Comparison of ENCODE assay signal across 10 cellular contexts in genomic region chr11:119370486-119371046, GRCh38. TPM values are rescaled to one million over a fixed set of nuclear protein-coding genes. Genes with fewer than 3 reads are reported as not detected.
DNase-seq lines count a peak whose midpoint lies in the region; ATAC-seq, FAIRE-seq and TF ChIP-seq lines count a peak whose summit lies in the region.
"Had no signal": no experiment of that assay in that cellular context is flagged by ENCODE, and none has a peak within 500 bp of the region (broad histone marks: within the 10 kb centered on the region; RNA-seq: fewer than 3 reads in every experiment).

No MANE protein-coding gene starts in this region.

- in situ Hi-C loops in HepG2 (cut with HindIII; ENCODE audit: extremely low pct_ligation_motif_present, low pct_unique_long_range_greater_than_20kb): loop anchor here (5.0 kb wide), 1 partner anchor 33 kb away; no protein-coding TSS in a partner anchor

- peaks cover 35% of the 10 kb centered on the region for H3K79me2 ChIP-seq in HepG2 (ENCODE audit: insufficient read depth, low read length)

- peaks cover 8% of the 10 kb centered on the region for H3K4me1 Mint-ChIP-seq in activated CD4-positive, alpha-beta memory T cell treated with anti-CD3 and anti-CD28 coated beads for 36 hours (ENCODE audit: low read depth)
- H3K4me1 Mint-ChIP-seq in activated CD4-positive, alpha-beta memory T cell treated with anti-CD3 and anti-CD28 coated beads, Interleukin-2, amount 10 ng/mL, durations not matched to agents 7 days and 5 days: peaks cover 18% of the 10 kb centered on the region

- TF ChIP-seq CTCF in HepG2 (CRISPR knock-in tag; IDR thresholded peaks at IDR 0.05) (peak; percentile 46), tibial nerve (IDR thresholded peaks at IDR 0.05) (no peak)

- H3K4me3 Mint-ChIP-seq in activated CD4-positive, alpha-beta memory T cell treated with anti-CD3 and anti-CD28 coated beads for 36 hours: no peak overlapping the region
- H3K4me3 Mint-ChIP-seq in activated CD4-positive, alpha-beta memory T cell treated with anti-CD3 and anti-CD28 coated beads, Interleukin-2, amount 10 ng/mL, durations not matched to agents 7 days and 5 days: no peak overlapping the region

- H3K4me1 ChIP-seq in HepG2 (ENCODE audit: insufficient read depth, low read length) (peaks cover 100% of the 10 kb centered on the region), tibial nerve (peaks cover 0 to 96% (median 58%) of the 10 kb centered on the region in 4 donors)

- H3K27ac ChIP-seq in HepG2 (ENCODE audit: extremely low read length, insufficient read depth, low read length): peak overlapping the region; percentile 93
- H3K27ac ChIP-seq in tibial nerve: peak overlapping the region in 3 of 4 donors; percentile 60 to 96 (median 74)

- 15% methylated on average over 6 of the region's 8 CpGs for WGBS in HepG2 (ENCODE audit: low lambda C conversion rate)
- 49 to 57% methylated on average over 8 of the region's 8 CpGs for WGBS in tibial nerve, 2 donors

- TF ChIP-seq POLR2A in HepG2 (IDR thresholded peaks at IDR 0.05; ENCODE audit: insufficient read depth in 1 of 2, low read depth in 2 of 2, low read length in 2 of 2) (0 out of 4 replicates have a peak, but pooled peaks of 1 of the 2 experiments have one; percentile 24), tibial nerve (IDR thresholded peaks at IDR 0.05) (no peak)

- peak; percentile 93 for FAIRE-seq in HepG2 (lab: Jason Lieb, UNC)
- FAIRE-seq: bronchial epithelial cell had no signal

- H3K9me3 ChIP-seq in HepG2 (ENCODE audit: low read length) (no peaks in the 10 kb centered on the region), tibial nerve (no peaks in the 10 kb centered on the region)

- no peaks in the 10 kb centered on the region for H3K9me3 Mint-ChIP-seq in activated CD4-positive, alpha-beta memory T cell treated with anti-CD3 and anti-CD28 coated beads for 36 hours
- H3K9me3 Mint-ChIP-seq in activated CD4-positive, alpha-beta memory T cell treated with anti-CD3 and anti-CD28 coated beads, Interleukin-2, amount 10 ng/mL, durations not matched to agents 7 days and 5 days: no peaks in the 10 kb centered on the region

- H3K27ac Mint-ChIP-seq in activated CD4-positive, alpha-beta memory T cell treated with anti-CD3 and anti-CD28 coated beads for 36 hours: no peak overlapping the region
- no peak overlapping the region for H3K27ac Mint-ChIP-seq in activated CD4-positive, alpha-beta memory T cell treated with anti-CD3 and anti-CD28 coated beads, Interleukin-2, amount 10 ng/mL, durations not matched to agents 7 days and 5 days

- H2AFZ ChIP-seq in HepG2 (ENCODE audit: low read length): no peak overlapping the region

- no peak for TF ChIP-seq RAD21 in HepG2 (CRISPR knock-in tag; IDR thresholded peaks at IDR 0.05)

- TF ChIP-seq EP300 in HepG2 (IDR thresholded peaks at IDR 0.05; ENCODE audit: low read depth in 2 of 2, low read length in 2 of 2): peak in 1 of 2 experiments; percentile 25; a peak in 1 of 4 replicates
- TF ChIP-seq EP300 in HepG2 (CRISPR knock-in tag; IDR thresholded peaks at IDR 0.05; ENCODE audit: borderline replicate concordance): no peak
- TF ChIP-seq EP300 in tibial nerve (IDR thresholded peaks at IDR 0.05): peak in 1 of 2 donors; percentile 47

- H3K36me3 ChIP-seq in HepG2 (replicated peaks in 1 of 2; ENCODE audit: control insufficient read depth in 1 of 2, insufficient read depth in 2 of 2, low read length in 2 of 2): no peaks in the 10 kb centered on the region
- no peaks in the 10 kb centered on the region for H3K36me3 ChIP-seq in tibial nerve

- H3K27me3 ChIP-seq in HepG2 (ENCODE audit: control insufficient read depth in 1 of 2, insufficient read depth in 2 of 2, low read length in 2 of 2) (no peaks in the 10 kb centered on the region), tibial nerve (peaks cover 0 to 3% of the 10 kb centered on the region in 2 donors)

- peak overlapping the region; percentile 51 for H3K9ac ChIP-seq in HepG2 (ENCODE audit: insufficient read depth, low read depth, low read length)

- CTCF ChIA-PET in activated CD4-positive, alpha-beta memory T cell treated with anti-CD3 and anti-CD28 coated beads for 36 hours (lab: Charles Lee): interaction anchor here (1.4 to 9.3 kb wide), 6 partner anchors 9 to 104 kb away, joined by 4 to 55 read pairs (median 9); partner anchors contain the start of gene USP2
- CTCF ChIA-PET in activated CD4-positive, alpha-beta memory T cell treated with anti-CD3 and anti-CD28 coated beads, Interleukin-2, amount 10 ng/mL, durations not matched to agents 7 days and 5 days (lab: Charles Lee): interaction anchor here (1.2 to 11.3 kb wide), 4 partner anchors 8 to 104 kb away, joined by 4 to 115 read pairs (median 6); partner anchors contain the start of gene USP2
- CTCF ChIA-PET in HepG2 (lab: Yijun Ruan, JAX; ENCODE audit: low intra/inter-chr PET ratio, low total read pairs): interaction anchor here (1.0 to 1.6 kb wide), 2 partner anchors 30 to 33 kb away, joined by 3 to 5 read pairs; partner anchors contain the start of gene C1QTNF5

- H3K27me3 Mint-ChIP-seq in activated CD4-positive, alpha-beta memory T cell treated with anti-CD3 and anti-CD28 coated beads for 36 hours: peaks cover 24% of the 10 kb centered on the region
- peaks cover 16% of the 10 kb centered on the region for H3K27me3 Mint-ChIP-seq in activated CD4-positive, alpha-beta memory T cell treated with anti-CD3 and anti-CD28 coated beads, Interleukin-2, amount 10 ng/mL, durations not matched to agents 7 days and 5 days

- intact Hi-C loops in activated CD4-positive, alpha-beta memory T cell treated with anti-CD3 and anti-CD28 coated beads for 36 hours (cut with micrococcal nuclease): no loop called here
- intact Hi-C loops in HepG2 (cut with micrococcal nuclease; ENCODE audit: unreplicated experiment): no loop called here

- H3K4me3 ChIP-seq in HepG2 (replicated peaks in 1 of 3; ENCODE audit: insufficient read depth in 1 of 3, low read depth in 2 of 3, low read length in 3 of 3) (peak overlapping the region in 1 of 3 experiments; percentile 47; a peak in 2 of 6 replicates), tibial nerve (no peak overlapping the region)

- H3K36me3 Mint-ChIP-seq in activated CD4-positive, alpha-beta memory T cell treated with anti-CD3 and anti-CD28 coated beads for 36 hours: no peaks in the 10 kb centered on the region
- no peaks in the 10 kb centered on the region for H3K36me3 Mint-ChIP-seq in activated CD4-positive, alpha-beta memory T cell treated with anti-CD3 and anti-CD28 coated beads, Interleukin-2, amount 10 ng/mL, durations not matched to agents 7 days and 5 days (ENCODE audit: low read depth)

- peak; percentile 31 for DNase-seq in activated CD4-positive, alpha-beta memory T cell treated with anti-CD3 and anti-CD28 coated beads for 36 hours
- no peak for DNase-seq in activated CD4-positive, alpha-beta memory T cell treated with anti-CD3 and anti-CD28 coated beads, Interleukin-2, amount 10 ng/mL, durations not matched to agents 7 days and 5 days
- peak; percentile 36 for DNase-seq in central memory CD4-positive, alpha-beta T cell
- DNase-seq in HepG2 (ENCODE audit: low spot score) (peak; percentile 71), tibial nerve (ENCODE audit: low spot score in 2 of 2) (no peak), NCI-H774 (lab: John Stamatoyannopoulos, UW) (no peak)
- no peak for DNase-seq in stimulated activated CD4-positive, alpha-beta T cell treated with anti-CD3 and anti-CD28 coated beads, Interleukin-1b, Interleukin-23, amount 100 ng/mL, for 48 hours
- no peak for DNase-seq in activated CD8-positive, alpha-beta memory T cell treated with anti-CD3 and anti-CD28 coated beads, Interleukin-2, amount 50 U/mL, for 4 hours
- DNase-seq: GDM1 had no signal

- POLR2A ChIA-PET in activated CD4-positive, alpha-beta memory T cell treated with anti-CD3 and anti-CD28 coated beads for 36 hours (lab: Charles Lee): no interaction called here
- POLR2A ChIA-PET in activated CD4-positive, alpha-beta memory T cell treated with anti-CD3 and anti-CD28 coated beads, Interleukin-2, amount 10 ng/mL, durations not matched to agents 7 days and 5 days (lab: Charles Lee): interaction anchor here (0.7 to 1.0 kb wide), 2 partner anchors 10 to 14 kb away, joined by 3 read pairs; no protein-coding TSS in a partner anchor
- POLR2A ChIA-PET in HepG2 (lab: Yijun Ruan, JAX): interaction anchor here (0.6 to 4.5 kb wide), 10 partner anchors 8 to 249 kb away, joined by 3 to 31 read pairs (median 6); partner anchors contain the start of genes C1QTNF5, CBL, HINFP and MCAM

- H4K20me1 ChIP-seq in HepG2 (ENCODE audit: insufficient read depth, low read length): no peaks in the 10 kb centered on the region

- ATAC-seq in HepG2: peak; percentile 5

- BruUV-seq in HepG2 (replicated peaks; lab: Mats Ljungman, UMichigan): no TSS peak

- H3K4me2 ChIP-seq in HepG2 (ENCODE audit: low read depth, low read length): peak overlapping the region; percentile 74

RNA-seq across cellular contexts. Expression of gene USP2, which starts 10.9 kb away (rescaled TPM):
- total RNA-seq in activated CD4-positive, alpha-beta memory T cell treated with anti-CD3 and anti-CD28 coated beads for 36 hours: 1 to 10 TPM; 1.4 to 2.2 TPM
- total RNA-seq in activated CD4-positive, alpha-beta memory T cell treated with anti-CD3 and anti-CD28 coated beads, Interleukin-2, amount 10 ng/mL, durations not matched to agents 7 days and 5 days: under 1 TPM; 0.48 to 0.53 TPM
- 6.0 and 7.2 TPM in 2 replicates for total RNA-seq in HepG2 (2016; rRNA removed; fragmentation: Illumina TruSeq; extraction: Trizol)
- 1.1 and 1.7 TPM in 2 replicates for total RNA-seq in HepG2 (2016; cell fraction: cytosol; rRNA removed; fragmentation: Illumina TruSeq; extraction: Trizol; ENCODE audit: low read depth)
- total RNA-seq in HepG2 (2016; cell fraction: insoluble cytoplasmic fraction; rRNA removed; fragmentation: Illumina TruSeq; extraction: Trizol): 6.5 and 7.1 TPM in 2 replicates
- total RNA-seq in HepG2 (2016; cell fraction: membrane; rRNA removed; fragmentation: Illumina TruSeq; extraction: Trizol): 5.7 and 5.9 TPM in 2 replicates
- total RNA-seq in HepG2 (2016; cell fraction: nucleus; rRNA removed; fragmentation: Illumina TruSeq; extraction: Trizol): 5.8 and 7.8 TPM in 2 replicates
- 2.5 and 3.2 TPM in 2 replicates for polyA plus RNA-seq in HepG2 (2011; rRNA removed)
- 2.2 TPM in 2 replicates for polyA plus RNA-seq in HepG2 (2011; cell fraction: cytosol; rRNA removed)
- polyA plus RNA-seq in HepG2 (2011; cell fraction: nucleus; rRNA removed): 4.4 and 4.7 TPM in 2 replicates
- 2.5 and 3.0 TPM in 2 replicates for polyA plus RNA-seq in HepG2 (2012)
- 1.1 and 1.3 TPM in 2 replicates for polyA plus RNA-seq in HepG2 (2016; cell fraction: cytosol; fragmentation: Illumina TruSeq; extraction: Trizol; ENCODE audit: low read depth)
- 7.6 and 11.3 TPM in 2 replicates for polyA plus RNA-seq in HepG2 (2016; cell fraction: insoluble cytoplasmic fraction; fragmentation: Illumina TruSeq; extraction: Trizol; ENCODE audit: low read depth)
- 4.1 and 4.2 TPM in 2 replicates for polyA plus RNA-seq in HepG2 (2016; cell fraction: membrane; fragmentation: Illumina TruSeq; extraction: Trizol; ENCODE audit: low read depth)
- 22.1 and 23.0 TPM in 2 replicates for polyA plus RNA-seq in HepG2 (2016; cell fraction: nucleus; fragmentation: Illumina TruSeq; extraction: Trizol; ENCODE audit: insufficient read depth, low read depth)
- polyA minus RNA-seq in HepG2 (2011; rRNA and poly(A)+ RNA removed; ENCODE audit: low replicate concordance): 5.4 and 5.9 TPM in 2 replicates
- 4.0 and 5.4 TPM in 2 replicates for polyA minus RNA-seq in HepG2 (2011; cell fraction: cytosol; rRNA and poly(A)+ RNA removed)
- 2.4 and 5.7 TPM in 2 replicates for polyA minus RNA-seq in HepG2 (2011; cell fraction: nucleus; rRNA and poly(A)+ RNA removed)
- total RNA-seq in tibial nerve: 10 to 100 TPM in 2 of 4 donors, 1 to 10 TPM in 2; 2.1 to 18.4 (median 11.6) TPM

RNA-seq across cellular contexts. Expression of gene MFRP, which starts 24.1 kb away (rescaled TPM):
- not detected for total RNA-seq in activated CD4-positive, alpha-beta memory T cell treated with anti-CD3 and anti-CD28 coated beads for 36 hours
- not detected for total RNA-seq in activated CD4-positive, alpha-beta memory T cell treated with anti-CD3 and anti-CD28 coated beads, Interleukin-2, amount 10 ng/mL, durations not matched to agents 7 days and 5 days
- total RNA-seq in HepG2 (2016; rRNA removed; fragmentation: Illumina TruSeq; extraction: Trizol): not detected in 2 replicates
- not detected in 2 replicates for total RNA-seq in HepG2 (2016; cell fraction: cytosol; rRNA removed; fragmentation: Illumina TruSeq; extraction: Trizol; ENCODE audit: low read depth)
- total RNA-seq in HepG2 (2016; cell fraction: insoluble cytoplasmic fraction; rRNA removed; fragmentation: Illumina TruSeq; extraction: Trizol): not detected in 2 replicates
- total RNA-seq in HepG2 (2016; cell fraction: membrane; rRNA removed; fragmentation: Illumina TruSeq; extraction: Trizol): not detected in 2 replicates
- total RNA-seq in HepG2 (2016; cell fraction: nucleus; rRNA removed; fragmentation: Illumina TruSeq; extraction: Trizol): not detected in 2 replicates
- not detected in 2 replicates for polyA plus RNA-seq in HepG2 (2011; rRNA removed)
- not detected in 2 replicates for polyA plus RNA-seq in HepG2 (2011; cell fraction: cytosol; rRNA removed)
- polyA plus RNA-seq in HepG2 (2011; cell fraction: nucleus; rRNA removed): not detected in 2 replicates
- not detected in 2 replicates for polyA plus RNA-seq in HepG2 (2012)
- not detected in 2 replicates for polyA plus RNA-seq in HepG2 (2016; cell fraction: cytosol; fragmentation: Illumina TruSeq; extraction: Trizol; ENCODE audit: low read depth)
- not detected in 2 replicates for polyA plus RNA-seq in HepG2 (2016; cell fraction: insoluble cytoplasmic fraction; fragmentation: Illumina TruSeq; extraction: Trizol; ENCODE audit: low read depth)
- polyA plus RNA-seq in HepG2 (2016; cell fraction: membrane; fragmentation: Illumina TruSeq; extraction: Trizol; ENCODE audit: low read depth): not detected in 2 replicates
- not detected in 2 replicates for polyA plus RNA-seq in HepG2 (2016; cell fraction: nucleus; fragmentation: Illumina TruSeq; extraction: Trizol; ENCODE audit: insufficient read depth, low read depth)
- polyA minus RNA-seq in HepG2 (2011; rRNA and poly(A)+ RNA removed; ENCODE audit: low replicate concordance): not detected in 2 replicates
- not detected in 2 replicates for polyA minus RNA-seq in HepG2 (2011; cell fraction: cytosol; rRNA and poly(A)+ RNA removed)
- not detected in 2 replicates for polyA minus RNA-seq in HepG2 (2011; cell fraction: nucleus; rRNA and poly(A)+ RNA removed)
- total RNA-seq in tibial nerve: under 1 TPM in 1 of 4 donors, not detected in 3; 0.44 TPM
- total RNA-seq: bronchial epithelial cell had no signal

RNA-seq across cellular contexts. Expression of gene C1QTNF5, which starts 29.9 kb away (rescaled TPM):
- not detected for total RNA-seq in activated CD4-positive, alpha-beta memory T cell treated with anti-CD3 and anti-CD28 coated beads for 36 hours
- total RNA-seq in activated CD4-positive, alpha-beta memory T cell treated with anti-CD3 and anti-CD28 coated beads, Interleukin-2, amount 10 ng/mL, durations not matched to agents 7 days and 5 days: not detected
- 0.77 and 1.2 TPM in 2 replicates for total RNA-seq in HepG2 (2016; rRNA removed; fragmentation: Illumina TruSeq; extraction: Trizol)
- total RNA-seq in HepG2 (2016; cell fraction: cytosol; rRNA removed; fragmentation: Illumina TruSeq; extraction: Trizol; ENCODE audit: low read depth): 0.26 and 0.40 TPM in 2 replicates
- total RNA-seq in HepG2 (2016; cell fraction: insoluble cytoplasmic fraction; rRNA removed; fragmentation: Illumina TruSeq; extraction: Trizol): 0.76 and 0.78 TPM in 2 replicates
- 0.28 and 0.45 TPM in 2 replicates for total RNA-seq in HepG2 (2016; cell fraction: membrane; rRNA removed; fragmentation: Illumina TruSeq; extraction: Trizol)
- 0.47 and 0.91 TPM in 2 replicates for total RNA-seq in HepG2 (2016; cell fraction: nucleus; rRNA removed; fragmentation: Illumina TruSeq; extraction: Trizol)
- 0.86 TPM in 2 replicates for polyA plus RNA-seq in HepG2 (2011; rRNA removed)
- 0.91 and 1.1 TPM in 2 replicates for polyA plus RNA-seq in HepG2 (2011; cell fraction: cytosol; rRNA removed)
- polyA plus RNA-seq in HepG2 (2011; cell fraction: nucleus; rRNA removed): 0.96 and 1.1 TPM in 2 replicates
- 0.19 and 0.53 TPM in 2 replicates for polyA plus RNA-seq in HepG2 (2012)
- 0.25 and 0.45 TPM in 2 replicates for polyA plus RNA-seq in HepG2 (2016; cell fraction: cytosol; fragmentation: Illumina TruSeq; extraction: Trizol; ENCODE audit: low read depth)
- polyA plus RNA-seq in HepG2 (2016; cell fraction: insoluble cytoplasmic fraction; fragmentation: Illumina TruSeq; extraction: Trizol; ENCODE audit: low read depth): 0.39 and 0.53 TPM in 2 replicates
- polyA plus RNA-seq in HepG2 (2016; cell fraction: membrane; fragmentation: Illumina TruSeq; extraction: Trizol; ENCODE audit: low read depth): 0.16 and 0.49 TPM in 2 replicates
- polyA plus RNA-seq in HepG2 (2016; cell fraction: nucleus; fragmentation: Illumina TruSeq; extraction: Trizol; ENCODE audit: insufficient read depth, low read depth): 1.1 and 1.6 TPM in 2 replicates
- 0.94 TPM in 1 of 2 replicates, not detected in the other for polyA minus RNA-seq in HepG2 (2011; rRNA and poly(A)+ RNA removed; ENCODE audit: low replicate concordance)
- not detected in 2 replicates for polyA minus RNA-seq in HepG2 (2011; cell fraction: cytosol; rRNA and poly(A)+ RNA removed)
- not detected in 2 replicates for polyA minus RNA-seq in HepG2 (2011; cell fraction: nucleus; rRNA and poly(A)+ RNA removed)
- 10 to 100 TPM; 12.5 to 55.2 (median 34.1) TPM for total RNA-seq in tibial nerve

RNA-seq across cellular contexts. Expression of gene RNF26, which starts 36.2 kb away (rescaled TPM):
- total RNA-seq in activated CD4-positive, alpha-beta memory T cell treated with anti-CD3 and anti-CD28 coated beads for 36 hours: 10 to 100 TPM; 33.7 to 35.2 TPM
- total RNA-seq in activated CD4-positive, alpha-beta memory T cell treated with anti-CD3 and anti-CD28 coated beads, Interleukin-2, amount 10 ng/mL, durations not matched to agents 7 days and 5 days: 10 to 100 TPM; 33.5 to 35.1 TPM
- total RNA-seq in HepG2 (2016; rRNA removed; fragmentation: Illumina TruSeq; extraction: Trizol): 11.9 and 20.8 TPM in 2 replicates
- 5.1 and 5.5 TPM in 2 replicates for total RNA-seq in HepG2 (2016; cell fraction: cytosol; rRNA removed; fragmentation: Illumina TruSeq; extraction: Trizol; ENCODE audit: low read depth)
- total RNA-seq in HepG2 (2016; cell fraction: insoluble cytoplasmic fraction; rRNA removed; fragmentation: Illumina TruSeq; extraction: Trizol): 11.0 and 17.9 TPM in 2 replicates
- 25.7 and 27.9 TPM in 2 replicates for total RNA-seq in HepG2 (2016; cell fraction: membrane; rRNA removed; fragmentation: Illumina TruSeq; extraction: Trizol)
- total RNA-seq in HepG2 (2016; cell fraction: nucleus; rRNA removed; fragmentation: Illumina TruSeq; extraction: Trizol): 16.9 and 17.9 TPM in 2 replicates
- polyA plus RNA-seq in HepG2 (2011; rRNA removed): 26.3 and 28.8 TPM in 2 replicates
- 33.9 and 41.8 TPM in 2 replicates for polyA plus RNA-seq in HepG2 (2011; cell fraction: cytosol; rRNA removed)
- polyA plus RNA-seq in HepG2 (2011; cell fraction: nucleus; rRNA removed): 21.0 and 21.5 TPM in 2 replicates
- polyA plus RNA-seq in HepG2 (2012): 29.6 and 32.1 TPM in 2 replicates
- polyA plus RNA-seq in HepG2 (2016; cell fraction: cytosol; fragmentation: Illumina TruSeq; extraction: Trizol; ENCODE audit: low read depth): 16.4 and 19.4 TPM in 2 replicates
- 51.2 and 62.2 TPM in 2 replicates for polyA plus RNA-seq in HepG2 (2016; cell fraction: insoluble cytoplasmic fraction; fragmentation: Illumina TruSeq; extraction: Trizol; ENCODE audit: low read depth)
- 61.9 and 66.3 TPM in 2 replicates for polyA plus RNA-seq in HepG2 (2016; cell fraction: membrane; fragmentation: Illumina TruSeq; extraction: Trizol; ENCODE audit: low read depth)
- 50.4 and 51.8 TPM in 2 replicates for polyA plus RNA-seq in HepG2 (2016; cell fraction: nucleus; fragmentation: Illumina TruSeq; extraction: Trizol; ENCODE audit: insufficient read depth, low read depth)
- polyA minus RNA-seq in HepG2 (2011; rRNA and poly(A)+ RNA removed; ENCODE audit: low replicate concordance): 92.7 and 163 TPM in 2 replicates
- polyA minus RNA-seq in HepG2 (2011; cell fraction: cytosol; rRNA and poly(A)+ RNA removed): 34.6 and 35.6 TPM in 2 replicates
- 16.9 and 21.8 TPM in 2 replicates for polyA minus RNA-seq in HepG2 (2011; cell fraction: nucleus; rRNA and poly(A)+ RNA removed)
- 10 to 100 TPM; 13.8 to 19.2 (median 15.9) TPM for total RNA-seq in tibial nerve

RNA-seq across cellular contexts. Expression of gene THY1, which starts 52.4 kb away (rescaled TPM):
- 1 to 10 TPM; 5.4 to 6.9 TPM for total RNA-seq in activated CD4-positive, alpha-beta memory T cell treated with anti-CD3 and anti-CD28 coated beads for 36 hours
- total RNA-seq in activated CD4-positive, alpha-beta memory T cell treated with anti-CD3 and anti-CD28 coated beads, Interleukin-2, amount 10 ng/mL, durations not matched to agents 7 days and 5 days: 1 to 10 TPM; 1.3 to 2.0 TPM
- total RNA-seq in HepG2 (2016; rRNA removed; fragmentation: Illumina TruSeq; extraction: Trizol) (not detected in 2 replicates), tibial nerve (10 to 100 TPM in 2 of 4 donors, under 1 TPM in 1, not detected in 1; 0.63 to 12.9 (median 11.1) TPM)
- not detected in 2 replicates for total RNA-seq in HepG2 (2016; cell fraction: cytosol; rRNA removed; fragmentation: Illumina TruSeq; extraction: Trizol; ENCODE audit: low read depth)
- not detected in 2 replicates for total RNA-seq in HepG2 (2016; cell fraction: insoluble cytoplasmic fraction; rRNA removed; fragmentation: Illumina TruSeq; extraction: Trizol)
- not detected in 2 replicates for total RNA-seq in HepG2 (2016; cell fraction: membrane; rRNA removed; fragmentation: Illumina TruSeq; extraction: Trizol)
- total RNA-seq in HepG2 (2016; cell fraction: nucleus; rRNA removed; fragmentation: Illumina TruSeq; extraction: Trizol): not detected in 2 replicates
- polyA plus RNA-seq in HepG2 (2011; rRNA removed): not detected in 2 replicates
- not detected in 2 replicates for polyA plus RNA-seq in HepG2 (2011; cell fraction: cytosol; rRNA removed)
- polyA plus RNA-seq in HepG2 (2011; cell fraction: nucleus; rRNA removed): not detected in 2 replicates
- not detected in 2 replicates for polyA plus RNA-seq in HepG2 (2012)
- not detected in 2 replicates for polyA plus RNA-seq in HepG2 (2016; cell fraction: cytosol; fragmentation: Illumina TruSeq; extraction: Trizol; ENCODE audit: low read depth)
- polyA plus RNA-seq in HepG2 (2016; cell fraction: insoluble cytoplasmic fraction; fragmentation: Illumina TruSeq; extraction: Trizol; ENCODE audit: low read depth): not detected in 2 replicates
- not detected in 2 replicates for polyA plus RNA-seq in HepG2 (2016; cell fraction: membrane; fragmentation: Illumina TruSeq; extraction: Trizol; ENCODE audit: low read depth)
- polyA plus RNA-seq in HepG2 (2016; cell fraction: nucleus; fragmentation: Illumina TruSeq; extraction: Trizol; ENCODE audit: insufficient read depth, low read depth): not detected in 2 replicates
- polyA minus RNA-seq in HepG2 (2011; rRNA and poly(A)+ RNA removed; ENCODE audit: low replicate concordance): 0.28 TPM in 1 of 2 replicates, not detected in the other
- polyA minus RNA-seq in HepG2 (2011; cell fraction: cytosol; rRNA and poly(A)+ RNA removed): not detected in 2 replicates
- not detected in 2 replicates for polyA minus RNA-seq in HepG2 (2011; cell fraction: nucleus; rRNA and poly(A)+ RNA removed)

Comparison
In these comparisons a context has a peak if more than half of its experiments do, and no peak if none do; other contexts are left out.
1. DNase-seq: peak in activated CD4-positive, alpha-beta memory T cell treated with anti-CD3 and anti-CD28 coated beads for 36 hours (single experiment), central memory CD4-positive, alpha-beta T cell (single experiment) and HepG2 (single experiment); none in activated CD4-positive, alpha-beta memory T cell treated with anti-CD3 and anti-CD28 coated beads, Interleukin-2, amount 10 ng/mL, durations not matched to agents 7 days and 5 days (single experiment), tibial nerve (0 of 2), stimulated activated CD4-positive, alpha-beta T cell treated with anti-CD3 and anti-CD28 coated beads, Interleukin-1b, Interleukin-23, amount 100 ng/mL, for 48 hours (single experiment), activated CD8-positive, alpha-beta memory T cell treated with anti-CD3 and anti-CD28 coated beads, Interleukin-2, amount 50 U/mL, for 4 hours (single experiment) and NCI-H774 (single experiment).
2. RNA of gene C1QTNF5, which starts 29.9 kb away (total RNA-seq): 12.5 to 55.2 TPM in tibial nerve; 0.26 to 1.2 TPM in HepG2, not detected in activated CD4-positive, alpha-beta memory T cell treated with anti-CD3 and anti-CD28 coated beads for 36 hours and not detected in activated CD4-positive, alpha-beta memory T cell treated with anti-CD3 and anti-CD28 coated beads, Interleukin-2, amount 10 ng/mL, durations not matched to agents 7 days and 5 days; every median in the first group is over 4 times any median in the second.